11 cellular contexts compared by ENCODE assay signal in genomic region chr13:37127706-37128241, GRCh38. TPM values are rescaled to one million over a fixed set of nuclear protein-coding genes. Genes with fewer than 3 reads are reported as not detected.
DNase-seq lines count a peak whose midpoint lies in the region; ATAC-seq lines count a peak whose summit lies in the region.
"Had no signal": no experiment of that assay in that cellular context is flagged by ENCODE, and none has a peak within 500 bp of the region (broad histone marks: within the 10 kb centered on the region; RNA-seq: fewer than 3 reads in every experiment).

No MANE protein-coding gene starts in this region.

- no peaks in the 10 kb centered on the region for H3K27me3 ChIP-seq in subcutaneous abdominal adipose tissue (ENCODE audit: control insufficient read depth in 5 of 5, insufficient read depth in 4 of 5, low read length in 5 of 5)

- ATAC-seq in HG03460 (IDR thresholded peaks at IDR 0.05; ENCODE audit: unreplicated experiment): no peak
- ATAC-seq: naive thymus-derived CD8-positive, alpha-beta T cell had no signal

- no peaks in the 10 kb centered on the region for H3K36me3 ChIP-seq in subcutaneous abdominal adipose tissue (ENCODE audit: control insufficient read depth in 5 of 5, insufficient read depth in 5 of 5, low read length in 5 of 5)

- H3K27ac ChIP-seq in subcutaneous abdominal adipose tissue (ENCODE audit: low read depth, low read length): peak overlapping the region; percentile 35
- H3K27ac ChIP-seq: epithelial cell of prostate had no signal

- no peak overlapping the region for H3K9ac ChIP-seq in subcutaneous abdominal adipose tissue (ENCODE audit: low read length in 5 of 5)

- peak; percentile 74 for DNase-seq in M059J (ENCODE audit: low read depth)
- peak; percentile 72 for DNase-seq in dedifferentiated amniotic fluid mesenchymal stem cell (ENCODE audit: extremely low spot score)
- peak; percentile 92 to 96 for DNase-seq in lung microvascular endothelial cell (ENCODE audit: low read depth in 2 of 2)
- no peak for DNase-seq in central memory CD4-positive, alpha-beta T cell
- no peak for DNase-seq in iPS-NIHi7 (ENCODE audit: extremely low spot score)
- no peak for DNase-seq in activated CD4-positive, CD25-positive, alpha-beta regulatory T cell (lab: John Stamatoyannopoulos, UW)
- DNase-seq: naive thymus-derived CD8-positive, alpha-beta T cell; NCI-H2081 had no signal

- H3K4me1 ChIP-seq in subcutaneous abdominal adipose tissue (ENCODE audit: control insufficient read depth in 5 of 5, insufficient read depth in 5 of 5, low read length in 5 of 5): peaks cover 0 to 8% (median 4%) of the 10 kb centered on the region in 5 donors

- no peaks in the 10 kb centered on the region for H3K9me3 ChIP-seq in subcutaneous abdominal adipose tissue (ENCODE audit: control insufficient read depth in 5 of 5, low read length in 5 of 5)

- no peak overlapping the region for H3K4me3 ChIP-seq in subcutaneous abdominal adipose tissue (ENCODE audit: low read depth in 1 of 5, low read length in 5 of 5)

RNA-seq across cellular contexts. Expression of gene CSNK1A1L, which starts 22.3 kb away (rescaled TPM):
- not detected in 2 replicates for total RNA-seq in M059J (2014; rRNA removed; shearing (Covaris generic))
- total RNA-seq in lung microvascular endothelial cell: not detected in 2 replicates
- total RNA-seq: naive thymus-derived CD8-positive, alpha-beta T cell had no signal

Comparison
In these comparisons a context has a peak if more than half of its experiments do, and no peak if none do; other contexts are left out.
1. DNase-seq: peak in M059J (single experiment), dedifferentiated amniotic fluid mesenchymal stem cell (single experiment) and lung microvascular endothelial cell (2 of 2); none in central memory CD4-positive, alpha-beta T cell (single experiment), iPS-NIHi7 (single experiment) and activated CD4-positive, CD25-positive, alpha-beta regulatory T cell (0 of 4).